Comparison of ENCODE assay signal across 3 cellular contexts in genomic region chr17:68803122-68803615, GRCh38.
TF ChIP-seq lines count a peak whose summit lies in the region.

No MANE protein-coding gene starts in this region.

TF ChIP-seq in HepG2, 621 proteins besides CTCF, POLR2A, EP300 and RAD21:
- TF ChIP-seq NFE2L2 (IDR thresholded peaks at IDR 0.05; ENCODE audit: low read length) (peak; percentile 45; the same call in 1 of the 2 replicates), STAT5B (CRISPR knock-in tag; IDR thresholded peaks at IDR 0.05) (no peak), MAFF (IDR thresholded peaks at IDR 0.05; ENCODE audit: low read depth, low read length) (0 out of 2 replicates have a peak, but pooled peaks have one; percentile 6), MAFK (conservative IDR thresholded peaks at IDR 0.05 in 1 of 2, IDR thresholded peaks at IDR 0.05 in 1 of 2; ENCODE audit: low read length in 2 of 2) (peak; percentile 30 to 41; a peak in 1 of 4 replicates)

TF ChIP-seq in H1, 55 proteins besides CTCF, POLR2A, EP300 and RAD21:
- no peak for TF ChIP-seq RBBP5 (IDR thresholded peaks at IDR 0.05; ENCODE audit: borderline replicate concordance, low read depth, low read length)
- TF ChIP-seq EGR1 (IDR thresholded peaks at IDR 0.05; ENCODE audit: borderline replicate concordance, low read depth, low read length) = no peak

TF ChIP-seq in HEK293T, 16 proteins besides CTCF, POLR2A, EP300 and RAD21:
- TF ChIP-seq HDGF (IDR thresholded peaks at IDR 0.05; ENCODE audit: borderline replicate concordance) (no peak), BHLHE40 (IDR thresholded peaks at IDR 0.05; ENCODE audit: borderline replicate concordance) (no peak), FOXM1 (IDR thresholded peaks at IDR 0.05; ENCODE audit: borderline replicate concordance) (no peak), ELF4 (IDR thresholded peaks at IDR 0.05) (no peak), NFRKB (IDR thresholded peaks at IDR 0.05) (no peak), CTBP1 (IDR thresholded peaks at IDR 0.05; ENCODE audit: borderline replicate concordance) (no peak), ZNF384 (IDR thresholded peaks at IDR 0.05) (no peak), FOXA1 (IDR thresholded peaks at IDR 0.05) (no peak), L3MBTL2 (conservative IDR thresholded peaks at IDR 0.05) (no peak), SUZ12 (IDR thresholded peaks at IDR 0.05) (no peak), SP1 (IDR thresholded peaks at IDR 0.05) (no peak), FOXK2 (IDR thresholded peaks at IDR 0.05) (no peak), LEF1 (IDR thresholded peaks at IDR 0.05; ENCODE audit: borderline replicate concordance) (no peak), ARNT (IDR thresholded peaks at IDR 0.05) (no peak), TARDBP (IDR thresholded peaks at IDR 0.05) (no peak), PKNOX1 (IDR thresholded peaks at IDR 0.05) (no peak)
